Comparison of ENCODE assay signal across 14 cellular contexts in the genomic region with DNA sequence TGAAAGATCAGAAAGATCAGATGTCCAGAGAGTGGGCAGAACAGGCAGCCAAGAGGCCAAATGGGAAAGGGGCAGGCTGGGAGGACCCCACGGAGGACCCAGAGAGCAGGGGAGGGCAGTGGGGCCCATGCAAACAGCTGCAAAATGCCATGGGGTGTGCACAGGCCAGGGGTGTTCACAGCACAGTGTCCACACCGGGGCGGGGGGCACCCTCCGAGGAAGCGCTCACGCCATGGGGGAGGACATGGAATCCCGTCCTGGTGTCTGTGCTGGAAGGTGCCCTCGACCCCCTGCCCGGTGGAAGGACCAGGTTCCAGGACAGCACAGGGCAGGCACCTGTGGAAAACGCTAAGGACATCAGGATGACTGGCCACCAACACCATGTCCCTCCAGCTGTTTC. TPM values are rescaled to one million over a fixed set of nuclear protein-coding genes. Genes with fewer than 3 reads are reported as not detected.
A peak's percentile ranks its signal among the peaks of the same experiment; 100 is the strongest.
DNase-seq lines count a peak whose midpoint lies in the region; ATAC-seq and TF ChIP-seq lines count a peak whose summit lies in the region.
"Had no signal": no experiment of that assay in that cellular context is flagged by ENCODE, and none has a peak within 500 bp of the region (broad histone marks: within the 10 kb centered on the region; RNA-seq: fewer than 3 reads in every experiment).

No MANE protein-coding gene starts in this region.

- TF ChIP-seq POLR2A in sigmoid colon (IDR thresholded peaks at IDR 0.05): no peak
- no peak for TF ChIP-seq POLR2A in ovary (IDR thresholded peaks at IDR 0.05)

- no peaks in the 10 kb centered on the region for H3K27me3 ChIP-seq in BLaER1
- no peaks in the 10 kb centered on the region for H3K27me3 ChIP-seq in HAP-1 (ENCODE audit: low read depth)
- H3K27me3 ChIP-seq in sigmoid colon: no peaks in the 10 kb centered on the region
- no peaks in the 10 kb centered on the region for H3K27me3 ChIP-seq in ovary
- H3K27me3 ChIP-seq: neutrophil had no signal

- H3K27ac Mint-ChIP-seq in activated T-helper 17 cell treated with anti-CD3 and anti-CD28 coated beads, Interleukin-2, amount 50 U/mL, for 72 hours: peak overlapping the region; percentile 86
- H3K27ac Mint-ChIP-seq in naive thymus-derived CD8-positive, alpha-beta T cell: peak overlapping the region in 7 of 10 donors; percentile 40 to 96 (median 85)

- H3K4me1 ChIP-seq in BLaER1 (peaks cover 39% of the 10 kb centered on the region), HAP-1 (peaks cover 10% of the 10 kb centered on the region), sigmoid colon (peaks cover 3 to 73% (median 63%) of the 10 kb centered on the region in 4 donors), ovary (ENCODE audit: insufficient read depth) (peaks cover 14% of the 10 kb centered on the region)

- H3K36me3 Mint-ChIP-seq in activated T-helper 17 cell treated with anti-CD3 and anti-CD28 coated beads, Interleukin-2, amount 50 U/mL, for 72 hours (ENCODE audit: low read depth): peaks cover 29% of the 10 kb centered on the region
- H3K36me3 Mint-ChIP-seq in naive thymus-derived CD8-positive, alpha-beta T cell: peaks cover 0 to 24% (median 0%) of the 10 kb centered on the region in 3 donors

- H3K9me3 ChIP-seq in BLaER1: no peaks in the 10 kb centered on the region
- H3K9me3 ChIP-seq in HAP-1: no peaks in the 10 kb centered on the region
- H3K9me3 ChIP-seq in sigmoid colon: no peaks in the 10 kb centered on the region
- H3K9me3 ChIP-seq in ovary: no peaks in the 10 kb centered on the region
- H3K9me3 ChIP-seq: neutrophil had no signal

- peaks cover 67% of the 10 kb centered on the region for H3K36me3 ChIP-seq in BLaER1
- peaks cover 29% of the 10 kb centered on the region for H3K36me3 ChIP-seq in HAP-1 (replicated peaks)
- H3K36me3 ChIP-seq in sigmoid colon: peaks cover 11 to 44% (median 13%) of the 10 kb centered on the region in 4 donors
- H3K36me3 ChIP-seq in ovary: no peaks in the 10 kb centered on the region

- intact Hi-C loops in sigmoid colon (cut with DNase I): no loop called here
- intact Hi-C loops in ovary (cut with DNase I): no loop called here

- 88 to 93% methylated on average over 10 of the region's 10 CpGs for WGBS in sigmoid colon, 2 donors
- WGBS in ovary, 3 donors: 69 to 74% (median 70%) methylated on average over 10 of the region's 10 CpGs

- peaks cover 85% of the 10 kb centered on the region for H4K20me1 ChIP-seq in BLaER1

- H3K27ac ChIP-seq in BLaER1 (no peak overlapping the region), sigmoid colon (no peak overlapping the region), ovary (no peak overlapping the region)
- H3K27ac ChIP-seq: epithelial cell of prostate, neutrophil had no signal

- H3K4me2 ChIP-seq in BLaER1: peak overlapping the region; percentile 75

- TF ChIP-seq EP300 in sigmoid colon (IDR thresholded peaks at IDR 0.05) (no peak), ovary (IDR thresholded peaks at IDR 0.05) (no peak)

- no peaks in the 10 kb centered on the region for H3K27me3 Mint-ChIP-seq in activated T-helper 17 cell treated with anti-CD3 and anti-CD28 coated beads, Interleukin-2, amount 50 U/mL, for 72 hours
- no peaks in the 10 kb centered on the region for H3K27me3 Mint-ChIP-seq in naive thymus-derived CD8-positive, alpha-beta T cell

- H3K9me3 Mint-ChIP-seq in activated T-helper 17 cell treated with anti-CD3 and anti-CD28 coated beads, Interleukin-2, amount 50 U/mL, for 72 hours: no peaks in the 10 kb centered on the region
- no peaks in the 10 kb centered on the region for H3K9me3 Mint-ChIP-seq in naive thymus-derived CD8-positive, alpha-beta T cell

- TF ChIP-seq CTCF in sigmoid colon (IDR thresholded peaks at IDR 0.05) (no peak), ovary (IDR thresholded peaks at IDR 0.05) (no peak)

- H3K9ac ChIP-seq in BLaER1: peak overlapping the region; percentile 43; the same call in 1 of the 2 replicates

- POLR2A ChIA-PET in naive thymus-derived CD8-positive, alpha-beta T cell (lab: Charles Lee): interaction anchor here (0.6 kb wide), 1 partner anchor 290 kb away, joined by 3 read pairs; no protein-coding TSS in a partner anchor

- DNase-seq in HAP-1 (ENCODE audit: low spot score in 2 of 2): no peak
- DNase-seq in naive thymus-derived CD8-positive, alpha-beta T cell: no peak
- DNase-seq in sigmoid colon: no peak
- DNase-seq in ovary: no peak
- DNase-seq in kidney glomerular epithelial cell (lab: John Stamatoyannopoulos, UW): no peak
- DNase-seq: DMS153; NCI-H2081; stimulated activated CD4-positive, alpha-beta T cell treated with anti-CD3 and anti-CD28 coated beads, Interleukin-4, amount 100 ng/mL, for 24 hours had no signal

- peak overlapping the region; percentile 80 for H3K4me3 Mint-ChIP-seq in activated T-helper 17 cell treated with anti-CD3 and anti-CD28 coated beads, Interleukin-2, amount 50 U/mL, for 72 hours
- H3K4me3 Mint-ChIP-seq in naive thymus-derived CD8-positive, alpha-beta T cell: peak overlapping the region; percentile 82 to 95 (median 88)

- H3K4me1 Mint-ChIP-seq in activated T-helper 17 cell treated with anti-CD3 and anti-CD28 coated beads, Interleukin-2, amount 50 U/mL, for 72 hours: peaks cover 13% of the 10 kb centered on the region
- H3K4me1 Mint-ChIP-seq in naive thymus-derived CD8-positive, alpha-beta T cell: peaks cover 12 to 51% (median 35%) of the 10 kb centered on the region in 4 donors

- 0 out of 2 replicates have a peak overlapping the region, but pooled peaks have one; percentile 33 for H3K4me3 ChIP-seq in BLaER1
- H3K4me3 ChIP-seq in HAP-1: peak overlapping the region; percentile 5
- H3K4me3 ChIP-seq in sigmoid colon: no peak overlapping the region
- H3K4me3 ChIP-seq in ovary: no peak overlapping the region

- in situ Hi-C loops in HAP-1 (cut with MboI; ENCODE audit: low sequenced_read_pairs): no loop called here

- no peak for ATAC-seq in activated T-helper 17 cell treated with anti-CD3 and anti-CD28 coated beads, Interleukin-2, amount 50 U/mL, for 72 hours (replicated peaks)
- ATAC-seq in naive thymus-derived CD8-positive, alpha-beta T cell: no peak
- ATAC-seq in HG02973 (IDR thresholded peaks at IDR 0.05; ENCODE audit: unreplicated experiment): no peak
- ATAC-seq: Panc1 had no signal

RNA-seq across cellular contexts. Expression of a gene that starts 1.5 kb away (rescaled TPM):
- 100 to 1,000 TPM; 122 to 125 TPM for total RNA-seq in activated T-helper 17 cell treated with anti-CD3 and anti-CD28 coated beads, Interleukin-2, amount 50 U/mL, for 72 hours
- 100 to 1,000 TPM; 171 to 174 TPM for total RNA-seq in naive thymus-derived CD8-positive, alpha-beta T cell
- polyA plus RNA-seq in naive thymus-derived CD8-positive, alpha-beta T cell: 10 to 100 TPM; 51.7 to 65.1 (median 59.9) TPM
- total RNA-seq in sigmoid colon: 100 to 1,000 TPM in 1 of 4 donors, 10 to 100 TPM in 3; 83.8 to 135 (median 93.4) TPM
- polyA plus RNA-seq in sigmoid colon: 100 to 1,000 TPM in 1 of 3 donors, 10 to 100 TPM in 2; 58.3 to 117 (median 62.7) TPM
- 100 to 1,000 TPM; 102 to 135 (median 109) TPM for total RNA-seq in ovary
- polyA plus RNA-seq in ovary: 100 to 1,000 TPM in 1 of 2 donors, 10 to 100 TPM in 1; 72.6 to 119 TPM

RNA-seq across cellular contexts. Expression of a gene that starts 1.6 kb away (rescaled TPM):
- total RNA-seq in activated T-helper 17 cell treated with anti-CD3 and anti-CD28 coated beads, Interleukin-2, amount 50 U/mL, for 72 hours: 10 to 100 TPM; 16.8 to 22.3 TPM
- 10 to 100 TPM; 25.5 to 25.9 TPM for total RNA-seq in naive thymus-derived CD8-positive, alpha-beta T cell
- polyA plus RNA-seq in naive thymus-derived CD8-positive, alpha-beta T cell: 10 to 100 TPM in 2 of 3 donors, 1 to 10 TPM in 1; 9.3 to 19.9 (median 11.6) TPM
- 10 to 100 TPM in 2 of 4 donors, 1 to 10 TPM in 2; 8.4 to 21.6 (median 10.5) TPM for total RNA-seq in sigmoid colon
- 10 to 100 TPM; 41.4 to 57.1 (median 42.0) TPM for polyA plus RNA-seq in sigmoid colon
- total RNA-seq in ovary: 10 to 100 TPM; 13.8 to 21.0 (median 14.8) TPM
- 10 to 100 TPM in 1 of 2 donors, 1 to 10 TPM in 1; 2.4 to 18.3 TPM for polyA plus RNA-seq in ovary

RNA-seq across cellular contexts. Expression of a gene that starts 8.1 kb away (rescaled TPM):
- total RNA-seq in activated T-helper 17 cell treated with anti-CD3 and anti-CD28 coated beads, Interleukin-2, amount 50 U/mL, for 72 hours: 1 to 10 TPM in 1 of 2 donors, under 1 TPM in 1; 0.71 to 1.1 TPM
- 1 to 10 TPM; 2.7 to 3.0 TPM for total RNA-seq in naive thymus-derived CD8-positive, alpha-beta T cell
- under 1 TPM in 1 of 3 donors, not detected in 2; 0.10 TPM for polyA plus RNA-seq in naive thymus-derived CD8-positive, alpha-beta T cell
- total RNA-seq in sigmoid colon: not detected
- polyA plus RNA-seq in sigmoid colon: under 1 TPM in 2 of 3 donors, not detected in 1; 0.60 to 0.64 TPM
- under 1 TPM in 6 of 7 donors, not detected in 1; 0.07 to 0.40 (median 0.23) TPM for total RNA-seq in ovary
- under 1 TPM in 1 of 2 donors, not detected in 1; 0.24 TPM for polyA plus RNA-seq in ovary

RNA-seq across cellular contexts. Expression of a gene that starts 14.6 kb away (rescaled TPM):
- total RNA-seq in activated T-helper 17 cell treated with anti-CD3 and anti-CD28 coated beads, Interleukin-2, amount 50 U/mL, for 72 hours: 10 to 100 TPM; 15.9 to 24.0 TPM
- total RNA-seq in naive thymus-derived CD8-positive, alpha-beta T cell: 10 to 100 TPM; 19.6 to 23.4 TPM
- polyA plus RNA-seq in naive thymus-derived CD8-positive, alpha-beta T cell: 10 to 100 TPM; 14.5 to 18.2 (median 17.7) TPM
- total RNA-seq in sigmoid colon (10 to 100 TPM; 15.7 to 24.0 (median 20.4) TPM), ovary (10 to 100 TPM; 12.5 to 27.6 (median 21.7) TPM)
- polyA plus RNA-seq in sigmoid colon (10 to 100 TPM; 12.6 to 22.3 (median 12.7) TPM), ovary (10 to 100 TPM in 1 of 2 donors, under 1 TPM in 1; 0.18 to 14.7 TPM)

RNA-seq across cellular contexts. Expression of a gene that starts 15.2 kb away (rescaled TPM):
- total RNA-seq in activated T-helper 17 cell treated with anti-CD3 and anti-CD28 coated beads, Interleukin-2, amount 50 U/mL, for 72 hours: 10 to 100 TPM; 41.4 to 43.3 TPM
- total RNA-seq in naive thymus-derived CD8-positive, alpha-beta T cell: 10 to 100 TPM; 65.3 to 69.1 TPM
- polyA plus RNA-seq in naive thymus-derived CD8-positive, alpha-beta T cell: 1 to 10 TPM; 2.0 to 6.7 (median 3.5) TPM
- total RNA-seq in sigmoid colon (10 to 100 TPM; 21.4 to 57.1 (median 33.4) TPM), ovary (10 to 100 TPM; 23.1 to 62.4 (median 46.4) TPM)
- polyA plus RNA-seq in sigmoid colon (10 to 100 TPM in 1 of 3 donors, 1 to 10 TPM in 2; 7.2 to 41.8 (median 8.3) TPM), ovary (10 to 100 TPM in 1 of 2 donors, 1 to 10 TPM in 1; 3.5 to 33.4 TPM)

Comparison
In these comparisons a context has a peak if more than half of its experiments do, and no peak if none do; other contexts are left out.
1. H3K4me3 ChIP-seq: peak in BLaER1 (single experiment) and HAP-1 (single experiment); none in sigmoid colon (0 of 4) and ovary (single experiment).